In genomic region chr1:170495006-170495405, GRCh38 we compare ENCODE assay signal across 16 cellular contexts. TPM values are rescaled to one million over a fixed set of nuclear protein-coding genes. Genes with fewer than 3 reads are reported as not detected.
DNase-seq lines count a peak whose midpoint lies in the region; ATAC-seq, FAIRE-seq and TF ChIP-seq lines count a peak whose summit lies in the region.
"Had no signal": no experiment of that assay in that cellular context is flagged by ENCODE, and none has a peak within 500 bp of the region (broad histone marks: within the 10 kb centered on the region; RNA-seq: fewer than 3 reads in every experiment).

No MANE protein-coding gene starts in this region.

- DNase-seq in IMR-90 = peak; percentile 13
- peak; percentile 23 for DNase-seq in astrocyte of the hippocampus (ENCODE audit: low read depth, low spot score)
- DNase-seq in mesendoderm = no peak
- no peak for DNase-seq in NCI-H2029 treated with DMSO at 0.1 percent for 48 hours (lab: John Stamatoyannopoulos, UW)
- no peak for DNase-seq in urothelium cell line (ENCODE audit: low spot score)
- DNase-seq: CD4-positive, CD25-positive, alpha-beta regulatory T cell; DMS79 treated with DMSO at 0.1 percent for 48 hours; Karpas-422; NCI-H1930; NCI-H2171 treated with DMSO at 0.1 percent for 48 hours; NCI-H510A; SHP77 treated with DMSO at 0.1 percent for 48 hours had no signal

- no peak for TF ChIP-seq CTCF in IMR-90 (conservative IDR thresholded peaks at IDR 0.05; ENCODE audit: low read depth, low read length)

- H2BK120ac ChIP-seq in IMR-90 (ENCODE audit: low read depth, low read length) (no peak overlapping the region), mesendoderm (ENCODE audit: low read depth, low read length) (no peak overlapping the region)

- H2AFZ ChIP-seq in IMR-90 (replicated peaks; ENCODE audit: low read length, poor library complexity) = no peak overlapping the region

- H2BK5ac ChIP-seq in IMR-90 (ENCODE audit: low read depth, low read length, poor library complexity, severe bottlenecking) (no peak overlapping the region), mesendoderm (ENCODE audit: low read length) (no peak overlapping the region)

- H3K79me1 ChIP-seq in IMR-90 (ENCODE audit: low read depth in 1 of 2, low read length in 2 of 2) (no peaks in the 10 kb centered on the region), mesendoderm (ENCODE audit: low read length) (no peaks in the 10 kb centered on the region)

- H3K4me3 ChIP-seq in BLaER1 (no peak overlapping the region), IMR-90 (ENCODE audit: insufficient read depth, low read depth, low read length) (no peak overlapping the region), mesendoderm (ENCODE audit: low read length) (no peak overlapping the region)

- no peak overlapping the region for H4K8ac ChIP-seq in IMR-90 (ENCODE audit: low read depth in 2 of 2, low read length in 2 of 2)
- H4K8ac ChIP-seq in mesendoderm (ENCODE audit: low read depth, low read length) = no peak overlapping the region

- dilution Hi-C loops in IMR-90 (cut with HindIII; ENCODE audit: low sequenced_read_pairs, unreplicated experiment) = no loop called here

- CTCF ChIA-PET in IMR-90 (lab: Yijun Ruan, JAX) = no interaction called here

- TF ChIP-seq POLR2A in IMR-90 (IDR thresholded peaks at IDR 0.05; ENCODE audit: low read depth, low read length) = no peak

- no peak overlapping the region for H2BK20ac ChIP-seq in IMR-90 (ENCODE audit: low read depth, low read length)

- H3K27ac ChIP-seq in BLaER1 = peak overlapping the region; percentile 21; the same call in 1 of the 2 replicates
- H3K27ac ChIP-seq in IMR-90 (ENCODE audit: insufficient read depth, low read length) = no peak overlapping the region
- no peak overlapping the region for H3K27ac ChIP-seq in mesendoderm (ENCODE audit: low read depth, low read length)

- H3K4me1 ChIP-seq in BLaER1 = peaks cover 15% of the 10 kb centered on the region
- H3K4me1 ChIP-seq in IMR-90 (ENCODE audit: control insufficient read depth, insufficient read depth, low read length) = peaks cover 2% of the 10 kb centered on the region; the same call in 1 of the 2 replicates
- peaks cover 1% of the 10 kb centered on the region for H3K4me1 ChIP-seq in mesendoderm (ENCODE audit: control insufficient read depth, low read depth, low read length)

- H2AK9ac ChIP-seq in IMR-90 (replicated peaks; ENCODE audit: low read depth, low read length, poor library complexity) = no peak overlapping the region

- no peak overlapping the region for H3K14ac ChIP-seq in IMR-90 (replicated peaks; ENCODE audit: low read depth, low read length)

- H3K79me2 ChIP-seq in mesendoderm (ENCODE audit: control insufficient read depth, insufficient read depth, low read length) = no peaks in the 10 kb centered on the region

- BruUV-seq in IMR-90 (replicated peaks; lab: Mats Ljungman, UMichigan) = no TSS peak

- no peak for TF ChIP-seq RAD21 in IMR-90 (IDR thresholded peaks at IDR 0.05; ENCODE audit: low read length)

- no peak overlapping the region for H3K18ac ChIP-seq in IMR-90 (ENCODE audit: low read depth, low read length)
- no peak overlapping the region for H3K18ac ChIP-seq in mesendoderm (ENCODE audit: low read length)

- H3K9ac ChIP-seq in BLaER1 (no peak overlapping the region), IMR-90 (ENCODE audit: low read depth, low read length) (no peak overlapping the region), mesendoderm (ENCODE audit: low read length) (no peak overlapping the region)

- no peaks in the 10 kb centered on the region for H3K9me3 ChIP-seq in BLaER1
- H3K9me3 ChIP-seq in IMR-90 (ENCODE audit: control insufficient read depth, insufficient read depth, low read length) = no peaks in the 10 kb centered on the region

- H2BK15ac ChIP-seq in IMR-90 (ENCODE audit: low read depth, low read length) = no peak overlapping the region
- H2BK15ac ChIP-seq in mesendoderm (replicated peaks; ENCODE audit: low read depth) = peak overlapping the region; percentile 36

- H3K23ac ChIP-seq in IMR-90 (ENCODE audit: low read depth, low read length) = no peak overlapping the region
- H3K23ac ChIP-seq in mesendoderm (ENCODE audit: low read length) = no peak overlapping the region

- H3K9me1 ChIP-seq in IMR-90 (ENCODE audit: insufficient read depth, low read length) = no peaks in the 10 kb centered on the region

- FAIRE-seq in urothelium cell line (lab: Jason Lieb, UNC) = no peak
- FAIRE-seq: RCC 7860 had no signal

- H3K4ac ChIP-seq in IMR-90 (ENCODE audit: low read depth, low read length) = no peak overlapping the region
- no peak overlapping the region for H3K4ac ChIP-seq in mesendoderm (ENCODE audit: low read depth, low read length)

- H3K36me3 ChIP-seq in BLaER1 (no peaks in the 10 kb centered on the region), IMR-90 (ENCODE audit: control insufficient read depth, insufficient read depth, low read length) (no peaks in the 10 kb centered on the region), mesendoderm (ENCODE audit: control insufficient read depth, insufficient read depth, low read length) (no peaks in the 10 kb centered on the region)

- POLR2A ChIA-PET in IMR-90 (lab: Charles Lee; ENCODE audit: unreplicated experiment) = no interaction called here

- H3K27me3 ChIP-seq in BLaER1 = no peaks in the 10 kb centered on the region
- H3K27me3 ChIP-seq in IMR-90 (ENCODE audit: control insufficient read depth, insufficient read depth, low read length) = no peaks in the 10 kb centered on the region
- no peaks in the 10 kb centered on the region for H3K27me3 ChIP-seq in mesendoderm (ENCODE audit: insufficient read depth, low read length, poor library complexity)

- H4K5ac ChIP-seq in IMR-90 (ENCODE audit: low read depth, low read length) = no peak overlapping the region
- no peak overlapping the region for H4K5ac ChIP-seq in mesendoderm (ENCODE audit: low read length)

- no peak overlapping the region for H4K91ac ChIP-seq in IMR-90 (ENCODE audit: insufficient read depth, low read depth, low read length)

- H2AK5ac ChIP-seq in IMR-90 (ENCODE audit: low read depth, low read length) (no peak overlapping the region), mesendoderm (ENCODE audit: low read length) (no peak overlapping the region)

- intact Hi-C loops in IMR-90 (cut with micrococcal nuclease) = no loop called here

- H3K4me2 ChIP-seq in BLaER1 (peak overlapping the region; percentile 60), IMR-90 (ENCODE audit: low read depth, low read length) (no peak overlapping the region; the same call in 1 of the 2 replicates), mesendoderm (ENCODE audit: low read length) (no peak overlapping the region)

- in situ Hi-C loops in IMR-90 (cut with MboI; ENCODE audit: low sequenced_read_pairs) = no loop called here

- no peak overlapping the region for H3K56ac ChIP-seq in IMR-90 (ENCODE audit: extremely low read depth, insufficient read depth, low read length)
- H3K56ac ChIP-seq in mesendoderm (ENCODE audit: low read length) = no peak overlapping the region

- H4K20me1 ChIP-seq in BLaER1 (no peaks in the 10 kb centered on the region), IMR-90 (ENCODE audit: insufficient read depth, low read length) (no peaks in the 10 kb centered on the region)

- 60% methylated on average over 1 of the region's 2 CpGs; no CpG with 5 or more reads in 1 of the 2 experiments for WGBS in IMR-90 (ENCODE audit: extremely low coverage in 2 of 2, insufficient read length in 1 of 2), 2 experiments
- WGBS in mesendoderm (ENCODE audit: extremely low coverage, insufficient coverage, low lambda C conversion rate) = no CpG with 5 or more reads among the region's 2 CpGs

- ATAC-seq in IMR-90 (ENCODE audit: low read depth) (peak; percentile 51; the same call in 1 of the 2 replicates), GM18909 (IDR thresholded peaks at IDR 0.05; ENCODE audit: poor library complexity, unreplicated experiment) (no peak), GM21515 (IDR thresholded peaks at IDR 0.05; ENCODE audit: unreplicated experiment) (no peak)

TF ChIP-seq in IMR-90, 13 proteins besides CTCF, POLR2A, EP300 and RAD21:
- TF ChIP-seq USF2 (IDR thresholded peaks at IDR 0.05; ENCODE audit: low read depth, low read length) = no peak

RNA-seq across cellular contexts. Expression of gene GORAB, which starts 37.0 kb away (rescaled TPM):
- 11.3 and 17.2 TPM in 2 replicates for total RNA-seq in IMR-90 (2012; rRNA removed)
- polyA plus RNA-seq in IMR-90 (2012; rRNA removed) = 11.0 and 14.0 TPM in 2 replicates
- 1.2 and 1.7 TPM in 2 replicates for polyA plus RNA-seq in IMR-90 (2012; cell fraction: cytosol; rRNA removed)
- 4.9 and 81.0 TPM in 2 replicates for polyA plus RNA-seq in IMR-90 (2012; cell fraction: nucleus; rRNA removed; ENCODE audit: low replicate concordance)
- 7.8 TPM for polyA plus RNA-seq in mesendoderm (2013, experiment 1 of 2)
- 7.5 TPM for polyA plus RNA-seq in mesendoderm (2013, experiment 2 of 2)

Comparison
In these comparisons a context has a peak if more than half of its experiments do, and no peak if none do; other contexts are left out.
1. DNase-seq: peak in IMR-90 (single experiment) and astrocyte of the hippocampus (single experiment); none in mesendoderm (single experiment), NCI-H2029 treated with DMSO at 0.1 percent for 48 hours (single experiment) and urothelium cell line (single experiment).